In genomic region chr5:172721455-172722308, GRCh38 we compare ENCODE assay signal across 11 cellular contexts. TPM values are rescaled to one million over a fixed set of nuclear protein-coding genes. Genes with fewer than 3 reads are reported as not detected.
DNase-seq lines count a peak whose midpoint lies in the region; ATAC-seq and TF ChIP-seq lines count a peak whose summit lies in the region.
"Had no signal": no experiment of that assay in that cellular context is flagged by ENCODE, and none has a peak within 500 bp of the region (broad histone marks: within the 10 kb centered on the region; RNA-seq: fewer than 3 reads in every experiment).

No MANE protein-coding gene starts in this region.

- H3K4me1 ChIP-seq in esophagus squamous epithelium, result peaks cover 0 to 36% (median 10%) of the 10 kb centered on the region in 3 donors
- H3K4me1 ChIP-seq in muscle layer of duodenum (ENCODE audit: control insufficient read depth in 1 of 2, insufficient read depth in 2 of 2, low read length in 2 of 2), result peaks cover 0 to 8% of the 10 kb centered on the region in 2 donors
- H3K4me1 ChIP-seq in vagina, result peaks cover 24% of the 10 kb centered on the region

- TF ChIP-seq POLR2A in esophagus squamous epithelium (IDR thresholded peaks at IDR 0.05) (no peak), vagina (IDR thresholded peaks at IDR 0.05) (no peak)

- no peak for TF ChIP-seq CTCF in esophagus squamous epithelium (IDR thresholded peaks at IDR 0.05)
- no peak for TF ChIP-seq CTCF in vagina (IDR thresholded peaks at IDR 0.05)

- H3K27me3 ChIP-seq in esophagus squamous epithelium (no peaks in the 10 kb centered on the region), muscle layer of duodenum (ENCODE audit: low read depth, low read length) (no peaks in the 10 kb centered on the region), vagina (no peaks in the 10 kb centered on the region)
- H3K27me3 ChIP-seq: brain microvascular endothelial cell had no signal

- H3K27ac Mint-ChIP-seq in activated naive CD8-positive, alpha-beta T cell treated with anti-CD3 and anti-CD28 coated beads, Interleukin-2, amount 50 U/mL, for 24 hours, result peak overlapping the region; percentile 46
- no peak overlapping the region for H3K27ac Mint-ChIP-seq in activated naive CD8-positive, alpha-beta T cell treated with anti-CD3 and anti-CD28 coated beads for 36 hours

- WGBS in esophagus squamous epithelium, 2 donors, result 27% methylated on average over 11 to 15 of the region's 17 CpGs

- intact Hi-C loops in esophagus squamous epithelium (cut with DNase I), result no loop called here
- intact Hi-C loops in vagina (cut with DNase I), result no loop called here

- H3K36me3 ChIP-seq in esophagus squamous epithelium, result no peaks in the 10 kb centered on the region
- H3K36me3 ChIP-seq in muscle layer of duodenum (ENCODE audit: control insufficient read depth in 1 of 2, insufficient read depth in 2 of 2, low read length in 2 of 2), result no peaks in the 10 kb centered on the region
- no peaks in the 10 kb centered on the region for H3K36me3 ChIP-seq in vagina
- H3K36me3 ChIP-seq: brain microvascular endothelial cell, neutrophil had no signal

- DNase-seq in activated naive CD8-positive, alpha-beta T cell treated with anti-CD3 and anti-CD28 coated beads, Interleukin-2, amount 50 U/mL, for 24 hours, result no peak
- no peak for DNase-seq in activated naive CD8-positive, alpha-beta T cell treated with anti-CD3 and anti-CD28 coated beads for 36 hours
- DNase-seq in esophagus squamous epithelium (lab: John Stamatoyannopoulos, UW) (no peak), vagina (ENCODE audit: extremely low spot score in 2 of 2) (no peak), islet precursor cell (no peak), NCI-H345 treated with DMSO at 0.1 percent for 48 hours (lab: John Stamatoyannopoulos, UW; ENCODE audit: unreplicated experiment) (no peak)
- DNase-seq: brain microvascular endothelial cell, GDM1 had no signal

- H3K4me3 ChIP-seq in esophagus squamous epithelium (no peak overlapping the region), muscle layer of duodenum (ENCODE audit: low read depth in 1 of 2, low read length in 2 of 2) (no peak overlapping the region), vagina (no peak overlapping the region)

- H3K9me3 ChIP-seq in esophagus squamous epithelium (no peaks in the 10 kb centered on the region), muscle layer of duodenum (ENCODE audit: control insufficient read depth in 1 of 2, low read length in 2 of 2) (no peaks in the 10 kb centered on the region), vagina (no peaks in the 10 kb centered on the region)
- H3K9me3 ChIP-seq: neutrophil had no signal

- H3K36me3 Mint-ChIP-seq in activated naive CD8-positive, alpha-beta T cell treated with anti-CD3 and anti-CD28 coated beads, Interleukin-2, amount 50 U/mL, for 24 hours (ENCODE audit: low read depth), result no peaks in the 10 kb centered on the region
- no peaks in the 10 kb centered on the region for H3K36me3 Mint-ChIP-seq in activated naive CD8-positive, alpha-beta T cell treated with anti-CD3 and anti-CD28 coated beads for 36 hours

- peak overlapping the region; percentile 13 for H3K4me3 Mint-ChIP-seq in activated naive CD8-positive, alpha-beta T cell treated with anti-CD3 and anti-CD28 coated beads, Interleukin-2, amount 50 U/mL, for 24 hours
- no peak overlapping the region for H3K4me3 Mint-ChIP-seq in activated naive CD8-positive, alpha-beta T cell treated with anti-CD3 and anti-CD28 coated beads for 36 hours

- ATAC-seq in activated naive CD8-positive, alpha-beta T cell treated with anti-CD3 and anti-CD28 coated beads, Interleukin-2, amount 50 U/mL, for 24 hours, result peak; percentile 31
- ATAC-seq in HG03045 (IDR thresholded peaks at IDR 0.05; ENCODE audit: unreplicated experiment), result no peak

- H3K4me1 Mint-ChIP-seq in activated naive CD8-positive, alpha-beta T cell treated with anti-CD3 and anti-CD28 coated beads, Interleukin-2, amount 50 U/mL, for 24 hours, result peaks cover 15% of the 10 kb centered on the region
- peaks cover 4% of the 10 kb centered on the region for H3K4me1 Mint-ChIP-seq in activated naive CD8-positive, alpha-beta T cell treated with anti-CD3 and anti-CD28 coated beads for 36 hours

- H3K27ac ChIP-seq in esophagus squamous epithelium, result peak overlapping the region; percentile 22 to 64 (median 52)
- peak overlapping the region; percentile 1 for H3K27ac ChIP-seq in muscle layer of duodenum (ENCODE audit: low read length)
- peak overlapping the region; percentile 40 for H3K27ac ChIP-seq in vagina
- H3K27ac ChIP-seq: brain microvascular endothelial cell, neutrophil had no signal

- peaks cover 3% of the 10 kb centered on the region for H3K27me3 Mint-ChIP-seq in activated naive CD8-positive, alpha-beta T cell treated with anti-CD3 and anti-CD28 coated beads, Interleukin-2, amount 50 U/mL, for 24 hours
- no peaks in the 10 kb centered on the region for H3K27me3 Mint-ChIP-seq in activated naive CD8-positive, alpha-beta T cell treated with anti-CD3 and anti-CD28 coated beads for 36 hours

- H3K9me3 Mint-ChIP-seq in activated naive CD8-positive, alpha-beta T cell treated with anti-CD3 and anti-CD28 coated beads, Interleukin-2, amount 50 U/mL, for 24 hours, result no peaks in the 10 kb centered on the region
- H3K9me3 Mint-ChIP-seq in activated naive CD8-positive, alpha-beta T cell treated with anti-CD3 and anti-CD28 coated beads for 36 hours, result no peaks in the 10 kb centered on the region

RNA-seq across cellular contexts. Expression of gene DUSP1, which starts 49.3 kb away (rescaled TPM):
- total RNA-seq in activated naive CD8-positive, alpha-beta T cell treated with anti-CD3 and anti-CD28 coated beads for 36 hours, result 1 to 10 TPM; 8.7 to 8.9 TPM
- total RNA-seq in esophagus squamous epithelium, result 100 to 1,000 TPM; 222 to 415 (median 252) TPM
- total RNA-seq in vagina, result 2,876 TPM

Comparison
In these comparisons a context has a peak if more than half of its experiments do, and no peak if none do; other contexts are left out.
1. H3K27ac ChIP-seq: peak in every context shown above with its lines; median percentile 52 in esophagus squamous epithelium; 40 in vagina; 1 in muscle layer of duodenum.
2. RNA of gene DUSP1, which starts 49.3 kb away (total RNA-seq): 2,876 TPM in vagina (single experiment) and 222 to 415 TPM in esophagus squamous epithelium; 8.7 to 8.9 TPM in activated naive CD8-positive, alpha-beta T cell treated with anti-CD3 and anti-CD28 coated beads for 36 hours; every median in the first group is over 10 times any median in the second.